Comparison of ENCODE assay signal across 20 cellular contexts in the genomic region with DNA sequence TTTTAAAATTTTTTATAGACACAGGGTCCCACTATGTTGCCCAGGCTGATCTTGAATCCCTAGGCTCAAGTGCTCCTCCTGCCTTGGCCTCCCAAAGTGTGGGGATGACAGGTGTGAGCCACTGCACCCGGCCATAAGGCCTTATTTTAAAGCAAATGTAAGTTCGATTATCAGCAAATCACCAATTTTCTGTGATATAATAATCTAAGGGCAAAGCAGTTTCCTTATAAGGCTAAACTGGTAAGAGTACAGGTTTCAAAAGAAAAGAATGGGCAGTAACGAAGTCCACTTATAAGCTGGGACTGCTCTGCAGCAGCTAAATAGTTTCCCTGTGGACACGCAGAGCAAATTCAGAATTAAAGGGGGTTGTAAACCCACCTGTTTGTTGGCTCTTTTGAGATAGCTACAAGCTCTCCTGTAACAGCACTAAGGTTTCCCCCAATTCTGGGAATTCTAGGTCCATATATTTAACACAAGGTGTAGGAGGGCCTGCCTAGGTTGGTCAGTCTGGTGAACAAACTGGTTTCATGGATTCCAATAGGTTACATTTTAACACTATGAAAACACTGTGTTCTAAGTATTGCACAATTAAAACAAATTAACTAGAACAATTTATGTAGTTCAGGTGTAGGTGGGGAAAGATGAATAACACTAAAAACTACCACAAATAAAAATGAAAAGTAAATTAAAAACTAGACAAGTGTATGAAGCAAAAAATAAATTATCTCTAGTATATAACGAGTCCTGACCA. TPM values are rescaled to one million over a fixed set of nuclear protein-coding genes. Genes with fewer than 3 reads are reported as not detected.
"Had no signal": no experiment of that assay in that cellular context is flagged by ENCODE, and none has a peak within 500 bp of the region (broad histone marks: within the 10 kb centered on the region; RNA-seq: fewer than 3 reads in every experiment).

No MANE protein-coding gene starts in this region.

- H3K27ac Mint-ChIP-seq: activated CD4-positive, alpha-beta memory T cell treated with anti-CD3 and anti-CD28 coated beads for 36 hours; activated naive CD8-positive, alpha-beta T cell; dendritic cell treated with granulocyte-macrophage colony-stimulating factor and Interleukin-4, amounts not matched to agents 40 ng/mL and 50 ng/mL, for 4 days; effector memory CD8-positive, alpha-beta T cell; T-helper 2 cell treated with Interferon-gamma antibody and Interleukin-4, amounts not matched to agents 5 μg/mL and 100 μg/mL, for 36 hours; type B pancreatic cell had no signal

- ATAC-seq: activated T-cell treated with anti-CD3 and anti-CD28 coated beads, Interleukin-2, amount 50 U/mL, for 4 hours; effector memory CD8-positive, alpha-beta T cell; sciatic nerve had no signal

- H3K9me3 Mint-ChIP-seq: activated CD4-positive, alpha-beta memory T cell treated with anti-CD3 and anti-CD28 coated beads for 36 hours; activated T-cell treated with anti-CD3 and anti-CD28 coated beads, Interleukin-2, amount 50 U/mL, for 4 hours; dendritic cell treated with granulocyte-macrophage colony-stimulating factor and Interleukin-4, amounts not matched to agents 40 ng/mL and 50 ng/mL, for 4 days; effector memory CD8-positive, alpha-beta T cell; T-helper 2 cell treated with Interferon-gamma antibody and Interleukin-4, amounts not matched to agents 5 μg/mL and 100 μg/mL, for 36 hours; type B pancreatic cell had no signal

- H3K4me3 Mint-ChIP-seq: activated CD4-positive, alpha-beta memory T cell treated with anti-CD3 and anti-CD28 coated beads for 36 hours; activated naive CD8-positive, alpha-beta T cell; activated T-cell treated with anti-CD3 and anti-CD28 coated beads, Interleukin-2, amount 50 U/mL, for 4 hours; dendritic cell treated with granulocyte-macrophage colony-stimulating factor and Interleukin-4, amounts not matched to agents 40 ng/mL and 50 ng/mL, for 4 days; effector memory CD8-positive, alpha-beta T cell; T-helper 2 cell treated with Interferon-gamma antibody and Interleukin-4, amounts not matched to agents 5 μg/mL and 100 μg/mL, for 36 hours; type B pancreatic cell had no signal

- H3K27me3 Mint-ChIP-seq: dendritic cell treated with granulocyte-macrophage colony-stimulating factor and Interleukin-4, amounts not matched to agents 40 ng/mL and 50 ng/mL, for 4 days; effector memory CD8-positive, alpha-beta T cell; type B pancreatic cell had no signal

- DNase-seq: activated CD4-positive, alpha-beta memory T cell treated with anti-CD3 and anti-CD28 coated beads for 36 hours; activated CD4-positive, alpha-beta T cell treated with anti-CD3 and anti-CD28 coated beads for 1 hour; activated gamma-delta T cell; activated T-cell treated with anti-CD3 and anti-CD28 coated beads, Interleukin-2, amount 50 U/mL, for 4 hours; amygdala; brain microvascular endothelial cell; cerebellar nuclear complex; effector memory CD8-positive, alpha-beta T cell; erythroblast; stimulated activated CD4-positive, alpha-beta T cell treated with anti-CD3 and anti-CD28 coated beads, Interleukin-2, amount 100 ng/mL, for 24 hours; stimulated activated naive CD4-positive, alpha-beta T cell treated with Interleukin-2 at 50 U/mL for 16 hours had no signal

RNA-seq across cellular contexts. Expression of a gene that starts 26.3 kb away (rescaled TPM):
- total RNA-seq: activated CD4-positive, alpha-beta memory T cell treated with anti-CD3 and anti-CD28 coated beads for 36 hours; activated T-cell treated with anti-CD3 and anti-CD28 coated beads, Interleukin-2, amount 50 U/mL, for 4 hours; lower leg skin; mesenteric fat pad; sciatic nerve; suprapubic skin had no signal

RNA-seq across cellular contexts. Expression of a gene that starts 34.3 kb away (rescaled TPM):
- total RNA-seq: activated CD4-positive, alpha-beta memory T cell treated with anti-CD3 and anti-CD28 coated beads for 36 hours; suprapubic skin had no signal
- polyA plus RNA-seq: neural cell had no signal

RNA-seq across cellular contexts. Expression of a gene that starts 50.6 kb away (rescaled TPM):
- total RNA-seq: activated CD4-positive, alpha-beta memory T cell treated with anti-CD3 and anti-CD28 coated beads for 36 hours; activated T-cell treated with anti-CD3 and anti-CD28 coated beads, Interleukin-2, amount 50 U/mL, for 4 hours; lower leg skin; mesenteric fat pad; sciatic nerve; suprapubic skin had no signal
- polyA plus RNA-seq: neural cell had no signal

RNA-seq across cellular contexts. Expression of a gene that starts 55.0 kb away (rescaled TPM):
- total RNA-seq: activated CD4-positive, alpha-beta memory T cell treated with anti-CD3 and anti-CD28 coated beads for 36 hours; activated T-cell treated with anti-CD3 and anti-CD28 coated beads, Interleukin-2, amount 50 U/mL, for 4 hours; lower leg skin; mesenteric fat pad; sciatic nerve; suprapubic skin had no signal
- polyA plus RNA-seq: neural cell had no signal
